In genomic region chr2:158993030-158993429, GRCh38 we compare ENCODE assay signal across 21 cellular contexts.
"Had no signal": no experiment of that assay in that cellular context is flagged by ENCODE, and none has a peak within 500 bp of the region (broad histone marks: within the 10 kb centered on the region; RNA-seq: fewer than 3 reads in every experiment).

No MANE protein-coding gene starts in this region.

- H3K4me3 ChIP-seq: esophagus squamous epithelium, gastroesophageal sphincter, left ventricle myocardium inferior, lower lobe of right lung, spleen, tibial artery, upper lobe of right lung, vagina had no signal

- H3K4me3 Mint-ChIP-seq: dendritic cell treated with granulocyte-macrophage colony-stimulating factor and Interleukin-4, amounts not matched to agents 40 ng/mL and 50 ng/mL, for 4 days; naive thymus-derived CD4-positive, alpha-beta T cell; stimulated activated memory B cell treated with anti-CD40 and anti-IgM and Interleukin-4, amounts not matched to agents 10 μg/mL and 1 μg/mL and 100 μg/mL, for 72 hours; stimulated activated naive CD8-positive, alpha-beta T cell treated with anti-CD3 and anti-CD28 coated beads, Interleukin-15, Interleukin-2, amounts not matched to agents 100 ng/mL and 50 ng/mL, for 24 hours had no signal

- DNase-seq: esophagus squamous epithelium; foreskin fibroblast; glutamatergic neuron; islet precursor cell; left ventricle myocardium inferior; lower lobe of right lung; mesendoderm; naive thymus-derived CD4-positive, alpha-beta T cell; spleen; stimulated activated CD4-positive, alpha-beta T cell treated with anti-CD3 and anti-CD28 coated beads, Interleukin-15, amount 100 ng/mL, for 24 hours; stimulated activated CD4-positive, alpha-beta T cell treated with anti-CD3 and anti-CD28 coated beads, Interleukin-1b, Interleukin-23, amount 100 ng/mL, for 48 hours; stimulated activated CD4-positive, alpha-beta T cell treated with anti-CD3 and anti-CD28 coated beads, Interleukin-4, amount 100 ng/mL, for 24 hours; tibial artery; upper lobe of right lung had no signal

- H3K27ac Mint-ChIP-seq: dendritic cell treated with granulocyte-macrophage colony-stimulating factor and Interleukin-4, amounts not matched to agents 40 ng/mL and 50 ng/mL, for 4 days; naive thymus-derived CD4-positive, alpha-beta T cell; stimulated activated memory B cell treated with anti-CD40 and anti-IgM and Interleukin-4, amounts not matched to agents 10 μg/mL and 1 μg/mL and 100 μg/mL, for 72 hours; stimulated activated naive CD8-positive, alpha-beta T cell treated with anti-CD3 and anti-CD28 coated beads, Interleukin-15, Interleukin-2, amounts not matched to agents 100 ng/mL and 50 ng/mL, for 24 hours had no signal

- H3K36me3 Mint-ChIP-seq: naive thymus-derived CD4-positive, alpha-beta T cell; stimulated activated memory B cell treated with anti-CD40 and anti-IgM and Interleukin-4, amounts not matched to agents 10 μg/mL and 1 μg/mL and 100 μg/mL, for 72 hours had no signal

- H3K9me3 ChIP-seq: esophagus squamous epithelium, gastroesophageal sphincter, left ventricle myocardium inferior, lower lobe of right lung, neutrophil, spleen, tibial artery, upper lobe of right lung, vagina had no signal

- H3K27ac ChIP-seq: esophagus squamous epithelium, gastroesophageal sphincter, left ventricle myocardium inferior, lower lobe of right lung, neutrophil, spleen, tibial artery, upper lobe of right lung, vagina had no signal

- ATAC-seq: gastroesophageal sphincter; lower lobe of right lung; naive thymus-derived CD4-positive, alpha-beta T cell; sciatic nerve; stimulated activated memory B cell treated with anti-CD40 and anti-IgM and Interleukin-4, amounts not matched to agents 10 μg/mL and 1 μg/mL and 100 μg/mL, for 72 hours; upper lobe of right lung had no signal

- H3K4me1 Mint-ChIP-seq: naive thymus-derived CD4-positive, alpha-beta T cell had no signal

- H3K36me3 ChIP-seq: esophagus squamous epithelium, gastroesophageal sphincter, left ventricle myocardium inferior, lower lobe of right lung, neutrophil, spleen, tibial artery, upper lobe of right lung, vagina had no signal

- H3K27me3 ChIP-seq: esophagus squamous epithelium, gastroesophageal sphincter, neutrophil, spleen, tibial artery, upper lobe of right lung, vagina had no signal

- H3K9me3 Mint-ChIP-seq: dendritic cell treated with granulocyte-macrophage colony-stimulating factor and Interleukin-4, amounts not matched to agents 40 ng/mL and 50 ng/mL, for 4 days; stimulated activated memory B cell treated with anti-CD40 and anti-IgM and Interleukin-4, amounts not matched to agents 10 μg/mL and 1 μg/mL and 100 μg/mL, for 72 hours; stimulated activated naive CD8-positive, alpha-beta T cell treated with anti-CD3 and anti-CD28 coated beads, Interleukin-15, Interleukin-2, amounts not matched to agents 100 ng/mL and 50 ng/mL, for 24 hours had no signal

- H3K27me3 Mint-ChIP-seq: dendritic cell treated with granulocyte-macrophage colony-stimulating factor and Interleukin-4, amounts not matched to agents 40 ng/mL and 50 ng/mL, for 4 days; stimulated activated naive CD8-positive, alpha-beta T cell treated with anti-CD3 and anti-CD28 coated beads, Interleukin-15, Interleukin-2, amounts not matched to agents 100 ng/mL and 50 ng/mL, for 24 hours had no signal

- H3K4me1 ChIP-seq: spleen had no signal
